Comparison of ENCODE assay signal across 39 cellular contexts in the genomic region with DNA sequence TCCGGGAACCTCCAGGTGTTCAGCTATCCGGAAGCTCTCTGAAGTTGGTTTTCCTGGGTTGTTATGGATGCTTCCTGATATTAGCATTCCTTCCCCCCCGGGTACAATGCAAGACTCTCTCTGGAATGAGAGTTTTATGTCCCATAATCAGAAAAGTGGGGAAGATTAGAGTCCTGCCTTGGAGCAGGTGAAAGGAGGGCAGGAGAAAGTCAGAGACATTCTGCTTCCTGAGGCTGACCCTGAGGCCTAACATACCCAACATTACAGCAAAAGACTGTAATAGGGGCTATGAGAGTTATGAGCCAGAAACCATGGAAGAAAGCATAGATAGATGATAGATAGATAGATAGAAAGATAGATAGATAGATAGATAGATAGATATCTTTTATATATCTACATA. TPM values are rescaled to one million over a fixed set of nuclear protein-coding genes. Genes with fewer than 3 reads are reported as not detected.
"Had no signal": no experiment of that assay in that cellular context is flagged by ENCODE, and none has a peak within 500 bp of the region (broad histone marks: within the 10 kb centered on the region; RNA-seq: fewer than 3 reads in every experiment).

No MANE protein-coding gene starts in this region.

- H3K27ac ChIP-seq: adrenal gland, ascending aorta, body of pancreas, brain microvascular endothelial cell, breast epithelium had no signal

- H3K9me3 ChIP-seq: adrenal gland, ascending aorta, body of pancreas, breast epithelium had no signal

- ATAC-seq: activated naive CD4-positive, alpha-beta T cell treated with anti-CD3 and anti-CD28 coated beads, Interleukin-2, amount 50 U/mL, for 72 hours; activated naive CD8-positive, alpha-beta T cell treated with anti-CD3 and anti-CD28 coated beads, Interleukin-2, amount 50 U/mL, for 24 hours; activated T-cell treated with anti-CD3 and anti-CD28 coated beads, Interleukin-2, amount 50 U/mL, for 4 hours; activated T-cell treated with anti-CD3 and anti-CD28 coated beads, Interleukin-2, amount 50 U/mL, for 72 hours; activated T-helper 17 cell treated with anti-CD3 and anti-CD28 coated beads, Interleukin-2, amount 50 U/mL, for 72 hours; body of pancreas had no signal

- H3K27me3 ChIP-seq: adrenal gland, ascending aorta, body of pancreas, brain microvascular endothelial cell, breast epithelium, cardiac muscle cell had no signal

- DNase-seq: activated effector memory CD4-positive, alpha-beta T cell treated with anti-CD3 and anti-CD28 coated beads, Interleukin-2, amount 50 U/mL, for 16 hours; activated effector memory CD4-positive, alpha-beta T cell treated with Interleukin-2 at 50 U/mL for 16 hours; activated gamma-delta T cell; activated gamma-delta T cell treated with Interleukin-2 at 50 U/mL for 16 hours; activated naive CD4-positive, alpha-beta T cell; activated naive CD4-positive, alpha-beta T cell treated with anti-CD3 and anti-CD28 coated beads for 36 hours; activated naive CD4-positive, alpha-beta T cell treated with anti-CD3 and anti-CD28 coated beads, Interleukin-2, amount 10 ng/mL, durations not matched to agents 7 days and 5 days; activated naive CD4-positive, alpha-beta T cell treated with anti-CD3 and anti-CD28 coated beads, Interleukin-2, amount 50 U/mL, for 16 hours; activated naive CD4-positive, alpha-beta T cell treated with Interleukin-2 at 50 U/mL for 16 hours; activated naive CD8-positive, alpha-beta T cell treated with anti-CD3 and anti-CD28 coated beads for 36 hours; activated naive CD8-positive, alpha-beta T cell treated with anti-CD3 and anti-CD28 coated beads, Interleukin-2, amount 10 ng/mL, durations not matched to agents 7 days and 5 days; activated naive CD8-positive, alpha-beta T cell treated with anti-CD3 and anti-CD28 coated beads, Interleukin-2, amount 50 U/mL, for 24 hours; activated T-cell treated with anti-CD3 and anti-CD28 coated beads, Interleukin-2, amount 50 U/mL, for 1 hour; activated T-cell treated with anti-CD3 and anti-CD28 coated beads, Interleukin-2, amount 50 U/mL, for 24 hours; activated T-cell treated with anti-CD3 and anti-CD28 coated beads, Interleukin-2, amount 50 U/mL, for 4 hours; activated T-cell treated with anti-CD3 and anti-CD28 coated beads, Interleukin-2, amount 50 U/mL, for 48 hours; activated T-cell treated with anti-CD3 and anti-CD28 coated beads, Interleukin-2, amount 50 U/mL, for 72 hours; adrenal gland; amniotic stem cell; amygdala; anterior cingulate cortex; aorta; body of pancreas; brain microvascular endothelial cell; caudate nucleus; central memory CD4-positive, alpha-beta T cell; cerebellar nuclear complex had no signal

- H3K36me3 ChIP-seq: adrenal gland, ascending aorta, brain microvascular endothelial cell, breast epithelium, cardiac muscle cell had no signal

- H3K4me3 ChIP-seq: adrenal gland, ascending aorta, body of pancreas, breast epithelium, cardiac muscle cell had no signal

- FAIRE-seq: astrocyte, bronchial epithelial cell had no signal

- H3K4me1 ChIP-seq: adrenal gland, ascending aorta, body of pancreas, breast epithelium had no signal

RNA-seq across cellular contexts. Expression of gene PRPS1L1, which starts 36.9 kb away (rescaled TPM):
- total RNA-seq: activated naive CD4-positive, alpha-beta T cell treated with anti-CD3 and anti-CD28 coated beads for 36 hours; activated naive CD4-positive, alpha-beta T cell treated with anti-CD3 and anti-CD28 coated beads, Interleukin-2, amount 50 U/mL, for 72 hours; activated naive CD8-positive, alpha-beta T cell treated with anti-CD3 and anti-CD28 coated beads for 36 hours; activated naive CD8-positive, alpha-beta T cell treated with anti-CD3 and anti-CD28 coated beads, Interleukin-2, amount 10 ng/mL, durations not matched to agents 7 days and 5 days; activated T-cell treated with anti-CD3 and anti-CD28 coated beads, Interleukin-2, amount 50 U/mL, for 4 hours; activated T-cell treated with anti-CD3 and anti-CD28 coated beads, Interleukin-2, amount 50 U/mL, for 72 hours; activated T-helper 1 cell treated with anti-CD3 and anti-CD28 coated beads, Interleukin-12 subunit alpha, Interleukin-12 subunit beta, Interleukin-2, Interleukin-4 antibody, amounts not matched to agents 30 ng/mL and 10 ng/mL and 1 ng/mL, durations not matched to agents 14 hours and 24 hours and 36 hours; activated T-helper 17 cell treated with anti-CD3 and anti-CD28 coated beads, Interleukin-2, amount 50 U/mL, for 72 hours; activated T-helper 2 cell treated with anti-CD3 and anti-CD28 coated beads, Interferon-gamma antibody, Interleukin-2, Interleukin-4, amounts not matched to agents 10 μg/mL and 5 μg/mL and 100 μg/mL, durations not matched to agents 14 hours and 24 hours and 36 hours; adrenal gland; aorta; ascending aorta; astrocyte; body of pancreas; breast epithelium; bronchial epithelial cell; cardiac muscle cell; cardiac septum; cerebellum had no signal
- polyA plus RNA-seq: adipose tissue, adrenal gland, aorta, cardiac muscle cell had no signal
